Comparison of ENCODE assay signal across 9 cellular contexts in the genomic region with DNA sequence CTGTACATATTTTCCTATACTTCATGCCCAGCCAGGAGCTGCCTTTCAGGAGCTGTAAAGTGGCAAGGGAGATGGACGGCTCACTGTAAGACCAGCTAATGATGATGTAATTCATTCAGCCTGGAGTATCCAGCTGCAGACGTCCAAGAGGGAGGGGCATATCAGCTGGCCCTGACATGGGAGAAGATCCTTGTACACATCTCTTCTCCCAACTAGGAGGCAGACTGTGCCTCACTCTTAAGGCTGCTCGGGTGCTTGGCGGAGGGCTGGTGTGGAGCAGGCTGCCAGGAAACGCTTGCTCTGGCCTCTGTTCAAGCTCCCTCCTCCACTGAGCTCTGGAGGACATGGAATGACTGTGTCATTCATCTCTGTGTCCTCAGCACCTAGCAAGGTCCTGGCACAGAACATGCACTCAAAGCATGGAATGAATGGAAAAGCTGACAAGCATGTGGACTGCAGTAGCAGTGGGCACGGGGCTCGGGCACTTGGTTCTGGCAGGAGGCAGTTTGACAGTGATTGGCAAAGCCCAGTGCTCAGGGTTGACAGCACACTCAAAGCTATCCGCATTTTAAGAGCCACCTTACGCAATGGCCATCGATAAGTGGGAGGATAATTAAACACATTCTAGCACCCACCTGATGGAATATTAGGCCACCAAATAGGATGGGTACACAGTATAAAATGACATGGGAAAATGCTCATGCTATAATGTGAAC.
DNase-seq lines count a peak whose midpoint lies in the region; ATAC-seq and TF ChIP-seq lines count a peak whose summit lies in the region.
"Had no signal": no experiment of that assay in that cellular context is flagged by ENCODE, and none has a peak within 500 bp of the region (broad histone marks: within the 10 kb centered on the region; RNA-seq: fewer than 3 reads in every experiment).

No MANE protein-coding gene starts in this region.

- H3K4me1 Mint-ChIP-seq in activated CD8-positive, alpha-beta memory T cell treated with anti-CD3 and anti-CD28 coated beads, Interleukin-2, amount 10 ng/mL, durations not matched to agents 7 days and 5 days: peaks cover 34% of the 10 kb centered on the region
- H3K4me1 Mint-ChIP-seq in endothelial cell (ENCODE audit: unreplicated experiment): peaks cover 14% of the 10 kb centered on the region

- H3K9me3 ChIP-seq in stomach smooth muscle (ENCODE audit: control insufficient read depth in 2 of 2, low read length in 2 of 2): no peaks in the 10 kb centered on the region

- peak overlapping the region in 1 of 2 donors; percentile 21 for H3K9ac ChIP-seq in stomach smooth muscle (ENCODE audit: low read length in 2 of 2)

- peak overlapping the region in 1 of 2 donors; percentile 40 for H3K4me3 ChIP-seq in stomach smooth muscle (ENCODE audit: low read length in 2 of 2)

- H3K9me3 Mint-ChIP-seq in activated CD8-positive, alpha-beta memory T cell treated with anti-CD3 and anti-CD28 coated beads, Interleukin-2, amount 10 ng/mL, durations not matched to agents 7 days and 5 days (ENCODE audit: low read depth): no peaks in the 10 kb centered on the region
- H3K9me3 Mint-ChIP-seq in endothelial cell (ENCODE audit: unreplicated experiment): no peaks in the 10 kb centered on the region
- H3K9me3 Mint-ChIP-seq: neural crest cell had no signal

- CTCF ChIA-PET in activated CD8-positive, alpha-beta memory T cell treated with anti-CD3 and anti-CD28 coated beads, Interleukin-2, amount 10 ng/mL, durations not matched to agents 7 days and 5 days (lab: Charles Lee): interaction anchor here (1.1 to 1.5 kb wide), 3 partner anchors 63 to 103 kb away, joined by 3 to 8 read pairs (median 4); no protein-coding TSS in a partner anchor

- no peaks in the 10 kb centered on the region for H3K27me3 Mint-ChIP-seq in activated CD8-positive, alpha-beta memory T cell treated with anti-CD3 and anti-CD28 coated beads, Interleukin-2, amount 10 ng/mL, durations not matched to agents 7 days and 5 days
- H3K27me3 Mint-ChIP-seq in endothelial cell (ENCODE audit: unreplicated experiment): peaks cover 10% of the 10 kb centered on the region

- H3K36me3 ChIP-seq in stomach smooth muscle (ENCODE audit: control insufficient read depth in 2 of 2, insufficient read depth in 2 of 2, low read length in 2 of 2): peaks cover 9 to 21% of the 10 kb centered on the region in 2 donors

- no peak for TF ChIP-seq CTCF in endothelial cell (IDR thresholded peaks at IDR 0.05; ENCODE audit: unreplicated experiment)

- no peak overlapping the region for H3K4me3 Mint-ChIP-seq in activated CD8-positive, alpha-beta memory T cell treated with anti-CD3 and anti-CD28 coated beads, Interleukin-2, amount 10 ng/mL, durations not matched to agents 7 days and 5 days
- H3K4me3 Mint-ChIP-seq in endothelial cell (ENCODE audit: unreplicated experiment): no peak overlapping the region
- H3K4me3 Mint-ChIP-seq: neural crest cell had no signal

- peaks cover 45% of the 10 kb centered on the region for H3K36me3 Mint-ChIP-seq in activated CD8-positive, alpha-beta memory T cell treated with anti-CD3 and anti-CD28 coated beads, Interleukin-2, amount 10 ng/mL, durations not matched to agents 7 days and 5 days
- H3K36me3 Mint-ChIP-seq in endothelial cell (ENCODE audit: low read depth, unreplicated experiment): peaks cover 13% of the 10 kb centered on the region

- TF ChIP-seq POLR2A in GM18505 (IDR thresholded peaks at IDR 0.05; ENCODE audit: borderline replicate concordance, extremely low read depth, insufficient read depth, insufficient read length): no peak

- peaks cover 54% of the 10 kb centered on the region for H3K4me1 ChIP-seq in stomach smooth muscle (ENCODE audit: control insufficient read depth, insufficient read depth, low read length)

- peak overlapping the region; percentile 55 for H3K27ac ChIP-seq in stomach smooth muscle (ENCODE audit: low read length)

- H3K27me3 ChIP-seq in stomach smooth muscle (ENCODE audit: control insufficient read depth in 1 of 2, insufficient read depth in 2 of 2, low read length in 2 of 2): no peaks in the 10 kb centered on the region

- ATAC-seq in activated CD8-positive, alpha-beta memory T cell treated with anti-CD3 and anti-CD28 coated beads, Interleukin-2, amount 10 ng/mL, durations not matched to agents 7 days and 5 days: no peak
- no peak for ATAC-seq in GM18873 (IDR thresholded peaks at IDR 0.05; ENCODE audit: low FRiP score, unreplicated experiment)
- ATAC-seq in GM18505 (IDR thresholded peaks at IDR 0.05; ENCODE audit: unreplicated experiment): no peak

- DNase-seq in activated CD8-positive, alpha-beta memory T cell treated with anti-CD3 and anti-CD28 coated beads, Interleukin-2, amount 10 ng/mL, durations not matched to agents 7 days and 5 days: no peak
- no peak for DNase-seq in activated CD8-positive, alpha-beta memory T cell treated with anti-CD3 and anti-CD28 coated beads, Interleukin-2, amount 50 U/mL, for 48 hours
- DNase-seq in anterior cingulate cortex (lab: John Stamatoyannopoulos, UW) (peak in 53 of 58 donors; percentile 33 to 87 (median 68)), hypothalamus (lab: John Stamatoyannopoulos, UW) (peak in 42 of 51 donors; percentile 17 to 86 (median 62)), endothelial cell (ENCODE audit: low spot score) (no peak)

- peak overlapping the region; percentile 1 for H3K27ac Mint-ChIP-seq in activated CD8-positive, alpha-beta memory T cell treated with anti-CD3 and anti-CD28 coated beads, Interleukin-2, amount 10 ng/mL, durations not matched to agents 7 days and 5 days
- H3K27ac Mint-ChIP-seq in endothelial cell (ENCODE audit: unreplicated experiment): no peak overlapping the region

Comparison
In these comparisons a context has a peak if more than half of its experiments do, and no peak if none do; other contexts are left out.
1. DNase-seq: peak in anterior cingulate cortex (53 of 58) and hypothalamus (42 of 51); none in activated CD8-positive, alpha-beta memory T cell treated with anti-CD3 and anti-CD28 coated beads, Interleukin-2, amount 10 ng/mL, durations not matched to agents 7 days and 5 days (single experiment), activated CD8-positive, alpha-beta memory T cell treated with anti-CD3 and anti-CD28 coated beads, Interleukin-2, amount 50 U/mL, for 48 hours (single experiment) and endothelial cell (single experiment).